26 cellular contexts compared by ENCODE assay signal in the genomic region with DNA sequence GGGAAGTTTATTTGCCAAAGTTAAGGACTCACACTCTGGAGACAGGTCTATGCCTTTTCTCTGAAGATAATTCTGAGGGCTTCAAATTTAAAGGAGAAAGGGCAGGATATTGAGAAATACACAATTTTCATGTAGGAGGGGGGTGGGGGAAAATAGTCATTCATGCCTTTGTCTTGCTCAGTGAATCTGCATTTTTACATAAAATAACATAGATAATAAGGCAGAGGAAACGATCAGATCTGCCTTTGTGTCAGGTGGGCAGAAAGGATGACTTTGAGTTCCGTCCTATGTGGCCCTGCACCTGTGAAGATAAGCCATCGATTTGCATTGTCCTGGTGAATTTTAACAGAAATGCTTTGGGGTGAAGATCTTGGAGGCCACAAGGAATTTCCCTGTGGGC.
"Had no signal": no experiment of that assay in that cellular context is flagged by ENCODE, and none has a peak within 500 bp of the region (broad histone marks: within the 10 kb centered on the region; RNA-seq: fewer than 3 reads in every experiment).

No MANE protein-coding gene starts in this region.

- H3K4me3 ChIP-seq: esophagus muscularis mucosa, heart left ventricle, left lung, lower lobe of right lung, skin epidermis, thyroid gland, upper lobe of left lung, vagina had no signal

- DNase-seq: activated CD4-positive, alpha-beta memory T cell treated with anti-CD3 and anti-CD28 coated beads for 36 hours; activated CD4-positive, alpha-beta T cell treated with anti-CD3 and anti-CD28 coated beads for 4 hours; activated CD8-positive, alpha-beta memory T cell treated with anti-CD3 and anti-CD28 coated beads, Interleukin-2, amount 50 U/mL, for 48 hours; activated naive CD4-positive, alpha-beta T cell treated with Interleukin-2 at 50 U/mL for 16 hours; activated T-cell treated with anti-CD3 and anti-CD28 coated beads, Interleukin-2, amount 50 U/mL, for 4 hours; anterior cingulate cortex; dermis blood vessel endothelial cell; effector CD4-positive, alpha-beta T cell; foreskin keratinocyte; heart left ventricle; kidney glomerular epithelial cell; left lung; lower lobe of right lung; mesenchymal stem cell; natural killer cell; stimulated activated CD4-positive, alpha-beta T cell treated with anti-CD3 and anti-CD28 coated beads, Interleukin-12 subunit alpha, Interleukin-12 subunit beta, amount 100 ng/mL, for 4 hours; stimulated activated CD4-positive, alpha-beta T cell treated with anti-CD3 and anti-CD28 coated beads, Interleukin-4, amount 100 ng/mL, for 1 hour; stimulated activated naive CD8-positive, alpha-beta T cell treated with anti-CD3 and anti-CD28 coated beads, Interleukin-15, amount 100 ng/mL, for 72 hours; substantia nigra; thyroid gland; upper lobe of left lung had no signal

- H3K27ac ChIP-seq: esophagus muscularis mucosa, foreskin keratinocyte, heart left ventricle, left lung, lower lobe of right lung, thyroid gland, upper lobe of left lung, vagina, VCaP had no signal

- ATAC-seq: activated T-cell treated with anti-CD3 and anti-CD28 coated beads, Interleukin-2, amount 50 U/mL, for 4 hours; foreskin keratinocyte; heart left ventricle; left lung; lower lobe of right lung; natural killer cell; sciatic nerve; stimulated activated naive CD8-positive, alpha-beta T cell treated with anti-CD3 and anti-CD28 coated beads, Interleukin-15, amount 100 ng/mL, for 72 hours had no signal

- H3K36me3 ChIP-seq: esophagus muscularis mucosa, heart left ventricle, left lung, lower lobe of right lung, thyroid gland, upper lobe of left lung, vagina had no signal

- H3K9me3 ChIP-seq: esophagus muscularis mucosa, heart left ventricle, left lung, lower lobe of right lung, thyroid gland, upper lobe of left lung, vagina had no signal

- H3K4me1 ChIP-seq: foreskin keratinocyte had no signal

- H3K27me3 ChIP-seq: esophagus muscularis mucosa, heart left ventricle, left lung, thyroid gland, upper lobe of left lung, vagina had no signal
